In the genomic region with DNA sequence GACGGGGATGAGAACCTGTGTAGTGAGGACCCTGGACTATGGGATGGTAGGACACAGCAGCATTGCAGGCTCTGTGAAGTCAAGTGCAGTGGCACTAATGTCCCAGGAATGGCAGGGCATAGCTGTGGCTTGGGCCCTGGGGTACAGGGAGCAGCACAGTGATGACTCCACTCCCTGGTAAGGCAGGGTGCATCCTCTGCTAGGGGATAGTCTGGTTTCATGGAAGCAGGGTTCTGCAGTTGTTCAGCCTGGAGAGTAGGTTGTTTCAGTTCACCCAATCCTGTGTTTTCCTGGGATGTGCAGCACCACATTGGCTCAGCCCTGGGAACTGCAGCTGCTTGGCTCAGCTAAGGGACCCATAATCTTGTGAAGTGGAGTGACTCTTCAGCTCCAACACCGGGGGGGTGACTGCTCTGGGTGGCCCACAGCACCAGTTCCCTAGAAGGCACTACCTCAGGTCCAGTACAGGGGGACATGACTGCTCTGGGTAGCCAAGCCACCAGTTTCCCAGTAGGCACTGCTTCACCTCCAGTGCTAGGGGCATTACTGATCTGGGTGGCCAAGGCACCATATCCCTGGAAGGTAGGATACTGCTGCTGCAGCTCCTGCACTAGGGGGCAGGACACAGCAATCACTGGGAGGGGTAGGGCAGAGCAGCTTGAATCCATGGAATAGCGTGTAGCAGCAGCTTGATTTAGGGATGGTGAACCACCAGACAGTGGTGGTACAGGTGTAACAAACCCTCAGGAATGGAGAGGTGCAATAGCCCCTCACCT, we compare ENCODE assay signal across 1 cellular context.
TF ChIP-seq lines count a peak whose summit lies in the region.

No MANE protein-coding gene starts in this region.

TF ChIP-seq in HepG2, 621 proteins besides CTCF, POLR2A, EP300 and RAD21 (continued from another document):
- TF ChIP-seq, protein P1, sequence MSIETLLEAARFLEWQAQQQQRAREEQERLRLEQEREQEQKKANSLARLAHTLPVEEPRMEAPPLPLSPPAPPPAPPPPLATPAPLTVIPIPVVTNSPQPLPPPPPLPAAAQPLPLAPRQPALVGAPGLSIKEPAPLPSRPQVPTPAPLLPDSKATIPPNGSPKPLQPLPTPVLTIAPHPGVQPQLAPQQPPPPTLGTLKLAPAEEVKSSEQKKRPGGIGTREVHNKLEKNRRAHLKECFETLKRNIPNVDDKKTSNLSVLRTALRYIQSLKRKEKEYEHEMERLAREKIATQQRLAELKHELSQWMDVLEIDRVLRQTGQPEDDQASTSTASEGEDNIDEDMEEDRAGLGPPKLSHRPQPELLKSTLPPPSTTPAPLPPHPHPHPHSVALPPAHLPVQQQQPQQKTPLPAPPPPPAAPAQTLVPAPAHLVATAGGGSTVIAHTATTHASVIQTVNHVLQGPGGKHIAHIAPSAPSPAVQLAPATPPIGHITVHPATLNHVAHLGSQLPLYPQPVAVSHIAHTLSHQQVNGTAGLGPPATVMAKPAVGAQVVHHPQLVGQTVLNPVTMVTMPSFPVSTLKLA (IDR thresholded peaks at IDR 0.05) = no peak
- TF ChIP-seq ARID5B (CRISPR knock-in tag; IDR thresholded peaks at IDR 0.05) (no peak), ZNF264 (CRISPR knock-in tag; IDR thresholded peaks at IDR 0.05) (no peak), STAG1 (CRISPR knock-in tag; IDR thresholded peaks at IDR 0.05) (peak; percentile 12; the same call in 1 of the 2 replicates), CEBPZ (IDR thresholded peaks at IDR 0.05; ENCODE audit: low read length) (no peak), ATF7 (IDR thresholded peaks at IDR 0.05) (no peak), ATF7 (CRISPR knock-in tag; IDR thresholded peaks at IDR 0.05) (no peak), SMARCE1 (IDR thresholded peaks at IDR 0.05; ENCODE audit: borderline replicate concordance) (no peak)
TF ChIP-seq in HepG2: peak in this region for 1.
